27 cellular contexts compared by ENCODE assay signal in genomic region chr12:86523844-86524243, GRCh38.
"Had no signal": no experiment of that assay in that cellular context is flagged by ENCODE, and none has a peak within 500 bp of the region (broad histone marks: within the 10 kb centered on the region; RNA-seq: fewer than 3 reads in every experiment).

No MANE protein-coding gene starts in this region.

- H3K4me3 ChIP-seq: stomach, suprapubic skin, testis, thoracic aorta, thyroid gland, tibial artery, tibial nerve, transverse colon, upper lobe of left lung, upper lobe of right lung, uterus, vagina had no signal

- ATAC-seq: stimulated activated effector memory CD8-positive, alpha-beta T cell treated with anti-CD3 and anti-CD28 coated beads, Interleukin-12 subunit alpha, Interleukin-12 subunit beta, amount 100 ng/mL, for 72 hours; stimulated activated memory B cell treated with anti-CD40 and anti-IgM and Interleukin-4, amounts not matched to agents 10 μg/mL and 1 μg/mL and 100 μg/mL, for 72 hours; stimulated activated naive B cell treated with anti-CD40 and anti-IgM and Interleukin-4, amounts not matched to agents 10 μg/mL and 1 μg/mL and 100 μg/mL, for 72 hours; stimulated activated naive CD8-positive, alpha-beta T cell treated with anti-CD3 and anti-CD28 coated beads, Interleukin-15, amount 100 ng/mL, for 72 hours; stimulated activated naive CD8-positive, alpha-beta T cell treated with anti-CD3 and anti-CD28 coated beads, Interleukin-15, Interleukin-2, amounts not matched to agents 100 U/mL and 50 U/mL, for 24 hours; upper lobe of right lung had no signal

- H3K9me3 ChIP-seq: testis, thyroid gland, upper lobe of right lung, uterus, vagina had no signal

- FAIRE-seq: urothelium cell line had no signal

- H3K36me3 ChIP-seq: stomach, suprapubic skin, thoracic aorta, thyroid gland, tibial artery, tibial nerve, transverse colon, upper lobe of left lung, upper lobe of right lung, uterus, vagina had no signal

- H3K4me1 ChIP-seq: stomach, suprapubic skin, testis, thyroid gland, tibial artery, tibial nerve, transverse colon, upper lobe of left lung, upper lobe of right lung, uterus, vagina had no signal

- H3K27ac ChIP-seq: stomach, suprapubic skin, testis, thoracic aorta, thyroid gland, tibial artery, tibial nerve, transverse colon, upper lobe of left lung, upper lobe of right lung, uterus, vagina had no signal

- DNase-seq: stimulated activated CD4-positive, alpha-beta T cell treated with anti-CD3 and anti-CD28 coated beads, Interleukin-2, amount 100 ng/mL, for 48 hours; stimulated activated CD4-positive, alpha-beta T cell treated with anti-CD3 and anti-CD28 coated beads, Interleukin-4, amount 100 ng/mL, for 1 hour; stimulated activated CD4-positive, alpha-beta T cell treated with anti-CD3 and anti-CD28 coated beads, Interleukin-4, amount 100 ng/mL, for 24 hours; stimulated activated CD4-positive, alpha-beta T cell treated with anti-CD3 and anti-CD28 coated beads, Interleukin-4, amount 100 ng/mL, for 4 hours; stimulated activated CD8-positive, alpha-beta memory T cell treated with anti-CD3 and anti-CD28 coated beads, Interleukin-4, amount 100 ng/mL, for 48 hours; stimulated activated naive B cell treated with anti-CD40 and anti-IgM and Interleukin-4, amounts not matched to agents 10 μg/mL and 1 μg/mL and 100 μg/mL, for 72 hours; stimulated activated naive CD4-positive, alpha-beta T cell; stimulated activated naive CD4-positive, alpha-beta T cell treated with Interleukin-2 at 50 U/mL for 16 hours; stimulated activated naive CD8-positive, alpha-beta T cell treated with anti-CD3 and anti-CD28 coated beads, Interleukin-15, amount 100 ng/mL, for 72 hours; stimulated activated naive CD8-positive, alpha-beta T cell treated with anti-CD3 and anti-CD28 coated beads, Interleukin-15, Interleukin-2, amounts not matched to agents 100 U/mL and 50 U/mL, for 24 hours; stomach; substantia nigra; testis; thyroid gland; tibial artery; transverse colon; trophoblast cell; upper lobe of left lung; upper lobe of right lung; uterus had no signal

- H3K27me3 ChIP-seq: stomach, suprapubic skin, testis, thyroid gland, tibial artery, tibial nerve, transverse colon, upper lobe of left lung, upper lobe of right lung, vagina had no signal
